1 cellular context compared by ENCODE assay signal in the genomic region with DNA sequence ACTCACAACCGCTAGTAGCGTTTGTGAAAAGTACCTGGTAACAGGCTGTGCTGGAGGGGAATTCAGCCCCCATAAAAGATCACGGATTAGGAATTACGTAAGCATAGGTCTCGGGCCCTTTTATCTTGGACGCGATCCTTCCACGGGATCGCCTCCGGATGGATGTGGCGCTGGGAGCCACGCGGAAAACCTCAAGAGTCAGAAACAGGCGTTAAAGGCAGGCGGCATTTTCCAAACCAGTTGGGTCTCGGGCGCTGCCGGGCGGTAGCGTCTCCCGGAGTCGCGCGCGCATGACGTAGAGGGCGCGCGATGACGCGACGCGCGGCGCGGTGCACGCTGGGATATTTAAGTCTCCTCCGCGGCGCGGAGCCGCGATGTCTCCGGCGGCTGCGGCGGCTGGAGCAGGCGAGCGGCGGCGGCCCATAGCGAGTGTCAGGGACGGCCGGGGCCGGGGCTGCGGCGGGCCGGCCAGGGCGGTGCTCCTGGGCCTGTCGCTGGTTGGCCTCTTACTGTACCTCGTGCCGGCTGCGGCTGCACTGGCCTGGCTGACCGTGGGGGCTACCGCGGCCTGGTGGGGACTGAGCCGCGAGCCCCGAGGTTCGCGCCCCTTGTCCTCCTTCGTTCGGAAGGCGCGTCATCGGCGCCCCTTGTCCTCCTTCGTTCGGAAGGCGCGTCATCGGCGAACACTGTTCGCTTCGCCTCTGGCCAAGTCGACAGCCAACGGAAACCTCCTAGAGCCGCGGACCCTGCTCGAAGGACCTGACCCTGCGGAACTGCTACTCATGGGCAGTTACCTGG.
A peak's percentile ranks its signal among the peaks of the same experiment; 100 is the strongest.
TF ChIP-seq lines count a peak whose summit lies in the region.

TSS of gene POM121 (plus strand) at position 348 of the 798 bp plus-strand sequence. CDS start at position 375, 27 bp downstream.

TF ChIP-seq in HepG2, 621 proteins besides CTCF, POLR2A, EP300 and RAD21 (continued from another document and continues in another):
- no peak for TF ChIP-seq CSRNP2 (CRISPR knock-in tag; conservative IDR thresholded peaks at IDR 0.05; ENCODE audit: low read depth)
- 0 out of 2 replicates have a peak, but pooled peaks have one; percentile 57 for TF ChIP-seq HBP1 (CRISPR knock-in tag; IDR thresholded peaks at IDR 0.05; ENCODE audit: low read depth)
- TF ChIP-seq PLRG1 (conservative IDR thresholded peaks at IDR 0.05), result no peak
- TF ChIP-seq AHR (CRISPR knock-in tag; IDR thresholded peaks at IDR 0.05), result peak; percentile 44; the same call in 1 of the 2 replicates
- TF ChIP-seq ZNF329 (CRISPR knock-in tag; IDR thresholded peaks at IDR 0.05; ENCODE audit: low read depth), result 0 out of 2 replicates have a peak, but pooled peaks have one; percentile 32
- TF ChIP-seq HNRNPH1 (optimal IDR thresholded peaks at IDR 0.05; ENCODE audit: low read depth, low read length), result no peak
- 0 out of 2 replicates have a peak, but pooled peaks have one; percentile 25 for TF ChIP-seq HMG20B (CRISPR knock-in tag; conservative IDR thresholded peaks at IDR 0.05)
- TF ChIP-seq ZNF543 (CRISPR knock-in tag; IDR thresholded peaks at IDR 0.05), result no peak
- TF ChIP-seq RFXAP (CRISPR knock-in tag; IDR thresholded peaks at IDR 0.05; ENCODE audit: borderline replicate concordance), result peak; percentile 48; the same call in 1 of the 2 replicates
- TF ChIP-seq TRIM22 (IDR thresholded peaks at IDR 0.05), result no peak
- no peak for TF ChIP-seq ZBTB3 (CRISPR knock-in tag; IDR thresholded peaks at IDR 0.05; ENCODE audit: borderline replicate concordance, low read depth)
- peak; percentile 93 for TF ChIP-seq KMT2A (CRISPR knock-in tag; IDR thresholded peaks at IDR 0.05)
- TF ChIP-seq TOE1 (CRISPR knock-in tag; IDR thresholded peaks at IDR 0.05), result no peak
- 0 out of 2 replicates have a peak, but pooled peaks have one; percentile 49 for TF ChIP-seq SMAD3 (CRISPR knock-in tag; IDR thresholded peaks at IDR 0.05)
- TF ChIP-seq NONO (IDR thresholded peaks at IDR 0.05), result no peak
- TF ChIP-seq NONO (CRISPR knock-in tag; conservative IDR thresholded peaks at IDR 0.05), result peak; percentile 58
- TF ChIP-seq ZNF143 (CRISPR knock-in tag; IDR thresholded peaks at IDR 0.05), result peak; percentile 91
- TF ChIP-seq, protein P1, sequence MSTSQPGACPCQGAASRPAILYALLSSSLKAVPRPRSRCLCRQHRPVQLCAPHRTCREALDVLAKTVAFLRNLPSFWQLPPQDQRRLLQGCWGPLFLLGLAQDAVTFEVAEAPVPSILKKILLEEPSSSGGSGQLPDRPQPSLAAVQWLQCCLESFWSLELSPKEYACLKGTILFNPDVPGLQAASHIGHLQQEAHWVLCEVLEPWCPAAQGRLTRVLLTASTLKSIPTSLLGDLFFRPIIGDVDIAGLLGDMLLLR (CRISPR knock-in tag; IDR thresholded peaks at IDR 0.05), result 0 out of 2 replicates have a peak, but pooled peaks have one; percentile 64
- peak; percentile 48; the same call in 1 of the 2 replicates for TF ChIP-seq SUZ12 (IDR thresholded peaks at IDR 0.05; ENCODE audit: low read depth, low read length)
- peak; percentile 70; the same call in 1 of the 2 replicates for TF ChIP-seq ZNF724P (CRISPR knock-in tag; IDR thresholded peaks at IDR 0.05; ENCODE audit: borderline replicate concordance)
- no peak for TF ChIP-seq NR2F6 (IDR thresholded peaks at IDR 0.05)
- no peak for TF ChIP-seq NR2F6 (CRISPR knock-in tag; IDR thresholded peaks at IDR 0.05)
- TF ChIP-seq CEBPG (CRISPR knock-in tag; IDR thresholded peaks at IDR 0.05), result 0 out of 2 replicates have a peak, but pooled peaks have one; percentile 24
- no peak for TF ChIP-seq SOX13 (IDR thresholded peaks at IDR 0.05)
- TF ChIP-seq SOX13 (CRISPR knock-in tag; conservative IDR thresholded peaks at IDR 0.05 in 1 of 2, IDR thresholded peaks at IDR 0.05 in 1 of 2), result peak in 1 of 2 experiments; percentile 32; a peak in 1 of 4 replicates
- TF ChIP-seq ESRRA (CRISPR knock-in tag; IDR thresholded peaks at IDR 0.05; ENCODE audit: low read depth), result peak; percentile 59; the same call in 1 of the 2 replicates
- TF ChIP-seq ZEB1 (IDR thresholded peaks at IDR 0.05; ENCODE audit: insufficient replicate concordance, low read depth), result no peak
- TF ChIP-seq, protein P2, sequence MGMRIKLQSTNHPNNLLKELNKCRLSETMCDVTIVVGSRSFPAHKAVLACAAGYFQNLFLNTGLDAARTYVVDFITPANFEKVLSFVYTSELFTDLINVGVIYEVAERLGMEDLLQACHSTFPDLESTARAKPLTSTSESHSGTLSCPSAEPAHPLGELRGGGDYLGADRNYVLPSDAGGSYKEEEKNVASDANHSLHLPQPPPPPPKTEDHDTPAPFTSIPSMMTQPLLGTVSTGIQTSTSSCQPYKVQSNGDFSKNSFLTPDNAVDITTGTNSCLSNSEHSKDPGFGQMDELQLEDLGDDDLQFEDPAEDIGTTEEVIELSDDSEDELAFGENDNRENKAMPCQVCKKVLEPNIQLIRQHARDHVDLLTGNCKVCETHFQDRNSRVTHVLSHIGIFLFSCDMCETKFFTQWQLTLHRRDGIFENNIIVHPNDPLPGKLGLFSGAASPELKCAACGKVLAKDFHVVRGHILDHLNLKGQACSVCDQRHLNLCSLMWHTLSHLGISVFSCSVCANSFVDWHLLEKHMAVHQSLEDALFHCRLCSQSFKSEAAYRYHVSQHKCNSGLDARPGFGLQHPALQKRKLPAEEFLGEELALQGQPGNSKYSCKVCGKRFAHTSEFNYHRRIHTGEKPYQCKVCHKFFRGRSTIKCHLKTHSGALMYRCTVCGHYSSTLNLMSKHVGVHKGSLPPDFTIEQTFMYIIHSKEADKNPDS (CRISPR knock-in tag; IDR thresholded peaks at IDR 0.05), result 0 out of 2 replicates have a peak, but pooled peaks have one; percentile 52
- TF ChIP-seq ZNF563 (CRISPR knock-in tag; IDR thresholded peaks at IDR 0.05), result peak; percentile 55
- no peak for TF ChIP-seq ZNF205 (CRISPR knock-in tag; IDR thresholded peaks at IDR 0.05)
- TF ChIP-seq ZNF850 (CRISPR knock-in tag; conservative IDR thresholded peaks at IDR 0.05), result no peak
- TF ChIP-seq EED (CRISPR knock-in tag; IDR thresholded peaks at IDR 0.05), result no peak
- TF ChIP-seq, protein P3, sequence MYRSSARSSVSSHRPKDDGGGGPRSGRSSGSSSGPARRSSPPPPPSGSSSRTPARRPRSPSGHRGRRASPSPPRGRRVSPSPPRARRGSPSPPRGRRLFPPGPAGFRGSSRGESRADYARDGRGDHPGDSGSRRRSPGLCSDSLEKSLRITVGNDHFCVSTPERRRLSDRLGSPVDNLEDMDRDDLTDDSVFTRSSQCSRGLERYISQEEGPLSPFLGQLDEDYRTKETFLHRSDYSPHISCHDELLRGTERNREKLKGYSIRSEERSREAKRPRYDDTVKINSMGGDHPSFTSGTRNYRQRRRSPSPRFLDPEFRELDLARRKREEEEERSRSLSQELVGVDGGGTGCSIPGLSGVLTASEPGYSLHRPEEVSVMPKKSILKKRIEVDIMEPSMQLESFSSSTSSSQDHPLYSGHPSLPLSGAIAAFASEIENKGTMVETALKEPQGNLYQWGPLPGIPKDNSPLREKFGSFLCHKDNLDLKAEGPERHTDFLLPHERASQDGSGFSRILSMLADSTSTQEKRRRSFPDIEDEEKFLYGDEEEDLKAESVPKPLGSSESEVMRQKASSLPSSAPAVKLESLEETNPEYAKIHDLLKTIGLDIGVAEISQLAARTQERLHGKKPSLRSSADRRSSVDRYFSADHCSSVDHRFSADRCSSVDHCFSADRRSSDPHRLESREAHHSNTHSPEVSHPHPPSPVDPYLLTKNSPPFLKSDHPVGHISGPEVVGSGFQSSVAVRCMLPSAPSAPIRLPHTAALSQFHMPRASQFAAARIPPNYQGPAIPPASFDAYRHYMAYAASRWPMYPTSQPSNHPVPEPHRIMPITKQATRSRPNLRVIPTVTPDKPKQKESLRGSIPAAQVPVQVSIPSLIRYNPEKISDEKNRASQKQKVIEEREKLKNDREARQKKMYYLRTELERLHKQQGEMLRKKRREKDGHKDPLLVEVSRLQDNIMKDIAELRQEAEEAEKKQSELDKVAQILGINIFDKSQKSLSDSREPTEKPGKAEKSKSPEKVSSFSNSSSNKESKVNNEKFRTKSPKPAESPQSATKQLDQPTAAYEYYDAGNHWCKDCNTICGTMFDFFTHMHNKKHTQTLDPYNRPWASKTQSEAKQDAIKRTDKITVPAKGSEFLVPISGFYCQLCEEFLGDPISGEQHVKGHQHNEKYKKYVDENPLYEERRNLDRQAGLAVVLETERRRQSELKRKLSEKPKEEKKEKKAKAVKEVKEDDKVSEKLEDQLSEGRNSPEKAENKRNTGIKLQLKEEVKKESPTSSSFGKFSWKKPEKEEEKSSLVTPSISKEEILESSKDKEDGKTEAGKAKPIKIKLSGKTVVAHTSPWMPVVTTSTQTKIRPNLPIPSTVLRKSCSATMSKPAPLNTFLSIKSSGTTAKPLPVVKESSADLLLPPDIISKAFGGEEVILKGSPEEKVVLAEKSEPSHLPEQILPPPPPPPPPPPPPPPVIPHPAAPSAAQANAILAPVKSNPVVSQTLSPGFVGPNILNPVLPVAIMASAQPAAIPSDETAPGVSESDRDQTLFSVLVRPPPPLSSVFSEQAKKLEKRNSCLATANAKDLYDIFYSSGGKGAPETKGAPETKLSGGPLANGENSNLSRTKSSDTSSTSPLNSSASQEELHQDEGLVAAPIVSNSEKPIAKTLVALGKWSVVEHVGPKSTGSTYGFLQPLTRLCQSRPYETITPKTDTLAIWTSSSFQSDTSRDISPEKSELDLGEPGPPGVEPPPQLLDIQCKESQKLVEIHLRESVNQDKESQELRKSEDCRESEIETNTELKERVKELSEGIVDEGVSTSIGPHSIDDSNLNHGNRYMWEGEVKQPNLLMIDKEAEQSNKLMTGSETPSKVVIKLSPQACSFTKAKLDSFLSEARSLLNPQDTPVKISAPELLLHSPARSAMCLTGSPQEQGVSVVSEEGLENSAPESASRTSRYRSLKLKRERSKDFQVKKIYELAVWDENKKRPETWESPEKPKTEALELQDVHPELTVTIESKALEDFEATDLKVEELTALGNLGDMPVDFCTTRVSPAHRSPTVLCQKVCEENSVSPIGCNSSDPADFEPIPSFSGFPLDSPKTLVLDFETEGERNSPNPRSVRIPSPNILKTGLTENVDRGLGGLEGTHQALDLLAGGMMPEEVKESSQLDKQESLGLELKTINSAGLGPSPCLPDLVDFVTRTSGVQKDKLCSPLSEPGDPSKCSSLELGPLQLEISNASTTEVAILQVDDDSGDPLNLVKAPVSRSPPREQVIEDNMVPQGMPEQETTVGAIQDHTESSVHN (CRISPR knock-in tag; IDR thresholded peaks at IDR 0.05), result no peak
- peak; percentile 72 for TF ChIP-seq HCFC1 (IDR thresholded peaks at IDR 0.05; ENCODE audit: low read depth, low read length)
- TF ChIP-seq, protein P4, sequence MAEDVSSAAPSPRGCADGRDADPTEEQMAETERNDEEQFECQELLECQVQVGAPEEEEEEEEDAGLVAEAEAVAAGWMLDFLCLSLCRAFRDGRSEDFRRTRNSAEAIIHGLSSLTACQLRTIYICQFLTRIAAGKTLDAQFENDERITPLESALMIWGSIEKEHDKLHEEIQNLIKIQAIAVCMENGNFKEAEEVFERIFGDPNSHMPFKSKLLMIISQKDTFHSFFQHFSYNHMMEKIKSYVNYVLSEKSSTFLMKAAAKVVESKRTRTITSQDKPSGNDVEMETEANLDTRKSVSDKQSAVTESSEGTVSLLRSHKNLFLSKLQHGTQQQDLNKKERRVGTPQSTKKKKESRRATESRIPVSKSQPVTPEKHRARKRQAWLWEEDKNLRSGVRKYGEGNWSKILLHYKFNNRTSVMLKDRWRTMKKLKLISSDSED (CRISPR knock-in tag; IDR thresholded peaks at IDR 0.05), result no peak
- no peak for TF ChIP-seq GTF3A (CRISPR knock-in tag; conservative IDR thresholded peaks at IDR 0.05)
- 0 out of 2 replicates have a peak, but pooled peaks have one; percentile 36 for TF ChIP-seq ZBTB7B (CRISPR knock-in tag; IDR thresholded peaks at IDR 0.05)
- TF ChIP-seq RBFOX2 (IDR thresholded peaks at IDR 0.05; ENCODE audit: low read depth, low read length), result peak; percentile 81
- TF ChIP-seq HOXD1 (CRISPR knock-in tag; IDR thresholded peaks at IDR 0.05), result peak; percentile 69; the same call in 1 of the 2 replicates
- TF ChIP-seq ARNT2 (CRISPR knock-in tag; IDR thresholded peaks at IDR 0.05; ENCODE audit: low read depth), result peak; percentile 65; the same call in 1 of the 2 replicates
- TF ChIP-seq ZNF350 (CRISPR knock-in tag; IDR thresholded peaks at IDR 0.05; ENCODE audit: borderline replicate concordance, low read depth), result 0 out of 2 replicates have a peak, but pooled peaks have one; percentile 38
- no peak for TF ChIP-seq SP1 (IDR thresholded peaks at IDR 0.05)
- peak; percentile 65 for TF ChIP-seq SP1 (CRISPR knock-in tag; IDR thresholded peaks at IDR 0.05)
